In the genomic region with DNA sequence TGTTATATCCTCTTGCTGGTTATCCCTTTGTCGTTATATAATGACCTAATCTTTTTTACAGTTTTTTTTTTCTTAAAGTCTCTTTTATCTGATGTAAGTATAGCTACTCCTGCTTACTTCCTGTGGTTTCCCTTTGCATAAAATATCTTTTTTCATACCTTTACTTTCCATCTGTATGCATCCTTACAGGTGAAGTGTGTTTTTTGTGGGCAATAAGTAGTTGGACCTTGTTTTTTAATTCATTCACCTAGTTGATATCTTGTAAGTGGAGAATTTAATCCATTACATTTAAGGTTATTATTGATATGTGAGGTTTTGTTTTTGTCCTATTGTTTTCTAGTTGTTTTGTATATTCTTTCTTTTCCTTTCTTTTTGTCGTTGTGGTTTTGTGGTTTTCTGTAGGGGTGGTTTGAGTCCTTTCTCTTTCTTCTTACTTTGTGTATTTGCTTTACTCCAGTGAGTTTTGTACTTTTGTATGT, we compare ENCODE assay signal across 9 cellular contexts.
DNase-seq lines count a peak whose midpoint lies in the region; ATAC-seq, FAIRE-seq and TF ChIP-seq lines count a peak whose summit lies in the region.
"Had no signal": no experiment of that assay in that cellular context is flagged by ENCODE, and none has a peak within 500 bp of the region (broad histone marks: within the 10 kb centered on the region; RNA-seq: fewer than 3 reads in every experiment).

No MANE protein-coding gene starts in this region.

- H3K36me3 Mint-ChIP-seq in activated T-helper 2 cell treated with anti-CD3 and anti-CD28 coated beads, Interferon-gamma antibody, Interleukin-2, Interleukin-4, amounts not matched to agents 10 μg/mL and 5 μg/mL and 100 μg/mL, durations not matched to agents 14 hours and 24 hours and 36 hours (ENCODE audit: low read depth), result peaks cover 69% of the 10 kb centered on the region
- peaks cover 57% of the 10 kb centered on the region for H3K36me3 Mint-ChIP-seq in mesothelial cell of epicardium

- no peak for TF ChIP-seq POLR2A in upper lobe of left lung (IDR thresholded peaks at IDR 0.05)

- no peaks in the 10 kb centered on the region for H3K36me3 ChIP-seq in upper lobe of left lung

- ATAC-seq in GM19452 (IDR thresholded peaks at IDR 0.05; ENCODE audit: unreplicated experiment), result peak; percentile 74
- ATAC-seq in HG03196 (IDR thresholded peaks at IDR 0.05; ENCODE audit: unreplicated experiment), result peak; percentile 64
- ATAC-seq in upper lobe of left lung (ENCODE audit: low FRiP score in 2 of 2), result no peak

- H3K4me3 ChIP-seq in upper lobe of left lung, result no peak overlapping the region
- H3K4me3 ChIP-seq: lung had no signal

- peaks cover 32% of the 10 kb centered on the region for H3K9me3 Mint-ChIP-seq in activated T-helper 2 cell treated with anti-CD3 and anti-CD28 coated beads, Interferon-gamma antibody, Interleukin-2, Interleukin-4, amounts not matched to agents 10 μg/mL and 5 μg/mL and 100 μg/mL, durations not matched to agents 14 hours and 24 hours and 36 hours
- peaks cover 45% of the 10 kb centered on the region for H3K9me3 Mint-ChIP-seq in mesothelial cell of epicardium

- TF ChIP-seq CTCF in GM10266 (IDR thresholded peaks at IDR 0.05; ENCODE audit: control insufficient read depth, insufficient read depth, low read depth, missing control alignments) (no peak), upper lobe of left lung (IDR thresholded peaks at IDR 0.05) (no peak), mesothelial cell of epicardium (IDR thresholded peaks at IDR 0.05; ENCODE audit: unreplicated experiment) (no peak)

- no peak for TF ChIP-seq EP300 in upper lobe of left lung (IDR thresholded peaks at IDR 0.05)

- intact Hi-C loops in activated T-helper 2 cell treated with anti-CD3 and anti-CD28 coated beads, Interferon-gamma antibody, Interleukin-2, Interleukin-4, amounts not matched to agents 10 μg/mL and 5 μg/mL and 100 μg/mL, durations not matched to agents 14 hours and 24 hours and 36 hours (cut with micrococcal nuclease), result no loop called here

- peaks cover 6 to 22% (median 14%) of the 10 kb centered on the region in 4 donors for H3K9me3 ChIP-seq in upper lobe of left lung

- no peak overlapping the region for H3K27ac ChIP-seq in upper lobe of left lung

- FAIRE-seq in frontal cortex (lab: Jason Lieb, UNC), result no peak

- peaks cover 17% of the 10 kb centered on the region for H3K4me1 Mint-ChIP-seq in activated T-helper 2 cell treated with anti-CD3 and anti-CD28 coated beads, Interferon-gamma antibody, Interleukin-2, Interleukin-4, amounts not matched to agents 10 μg/mL and 5 μg/mL and 100 μg/mL, durations not matched to agents 14 hours and 24 hours and 36 hours (ENCODE audit: low read depth)
- peaks cover 9% of the 10 kb centered on the region for H3K4me1 Mint-ChIP-seq in mesothelial cell of epicardium

- H3K27me3 ChIP-seq in upper lobe of left lung, result no peaks in the 10 kb centered on the region

- H3K4me3 Mint-ChIP-seq in activated T-helper 2 cell treated with anti-CD3 and anti-CD28 coated beads, Interferon-gamma antibody, Interleukin-2, Interleukin-4, amounts not matched to agents 10 μg/mL and 5 μg/mL and 100 μg/mL, durations not matched to agents 14 hours and 24 hours and 36 hours (ENCODE audit: low read depth), result peak overlapping the region; percentile 24
- H3K4me3 Mint-ChIP-seq in mesothelial cell of epicardium, result no peak overlapping the region

- H3K27ac Mint-ChIP-seq in activated T-helper 2 cell treated with anti-CD3 and anti-CD28 coated beads, Interferon-gamma antibody, Interleukin-2, Interleukin-4, amounts not matched to agents 10 μg/mL and 5 μg/mL and 100 μg/mL, durations not matched to agents 14 hours and 24 hours and 36 hours, result peak overlapping the region; percentile 26
- H3K27ac Mint-ChIP-seq in mesothelial cell of epicardium, result no peak overlapping the region

- no peaks in the 10 kb centered on the region for H3K4me1 ChIP-seq in upper lobe of left lung

- 46 to 47% methylated on average over 2 of the region's 2 CpGs for WGBS in upper lobe of left lung, 2 donors

- DNase-seq in GM10266 (ENCODE audit: extremely low spot score) (peak; percentile 27), upper lobe of left lung (no peak), frontal cortex (ENCODE audit: low spot score in 2 of 2) (no peak), mesothelial cell of epicardium (ENCODE audit: low spot score in 2 of 2, unreplicated experiment in 2 of 2) (no peak), cerebellar cortex (ENCODE audit: low spot score) (no peak)
- no peak for DNase-seq in activated T-helper 2 cell treated with anti-CD3 and anti-CD28 coated beads, Interferon-gamma antibody, Interleukin-2, Interleukin-4, amounts not matched to agents 10 μg/mL and 5 μg/mL and 100 μg/mL, durations not matched to agents 14 hours and 24 hours and 36 hours (ENCODE audit: low spot score)

- no peaks in the 10 kb centered on the region for H3K27me3 Mint-ChIP-seq in activated T-helper 2 cell treated with anti-CD3 and anti-CD28 coated beads, Interferon-gamma antibody, Interleukin-2, Interleukin-4, amounts not matched to agents 10 μg/mL and 5 μg/mL and 100 μg/mL, durations not matched to agents 14 hours and 24 hours and 36 hours (ENCODE audit: low read depth)
- no peaks in the 10 kb centered on the region for H3K27me3 Mint-ChIP-seq in mesothelial cell of epicardium (ENCODE audit: low read depth)

Comparison
In these comparisons a context has a peak if more than half of its experiments do, and no peak if none do; other contexts are left out.
1. ATAC-seq: peak in GM19452 (single experiment) and HG03196 (single experiment); none in upper lobe of left lung (0 of 2).